Comparison of ENCODE assay signal across 1 cellular context in genomic region chr13:91347212-91347995, GRCh38.
TF ChIP-seq lines count a peak whose summit lies in the region.

MIR17HG (plus strand) TSS chr13:91347687.

TF ChIP-seq in HepG2, 621 proteins besides CTCF, POLR2A, EP300 and RAD21 (continued from another document and continues in another):
- TF ChIP-seq ZNF678 (CRISPR knock-in tag; IDR thresholded peaks at IDR 0.05): 0 out of 2 replicates have a peak, but pooled peaks have one; percentile 14
- TF ChIP-seq HBP1 (CRISPR knock-in tag; IDR thresholded peaks at IDR 0.05; ENCODE audit: low read depth): peak; percentile 87
- TF ChIP-seq NFYC (CRISPR knock-in tag; IDR thresholded peaks at IDR 0.05): peak; percentile 58
- TF ChIP-seq MED1 (CRISPR knock-in tag; IDR thresholded peaks at IDR 0.05): 0 out of 2 replicates have a peak, but pooled peaks have one; percentile 20
- no peak for TF ChIP-seq ZSCAN20 (CRISPR knock-in tag; IDR thresholded peaks at IDR 0.05; ENCODE audit: borderline replicate concordance)
- no peak for TF ChIP-seq GPN1 (CRISPR knock-in tag; IDR thresholded peaks at IDR 0.05; ENCODE audit: borderline replicate concordance)
- TF ChIP-seq ZNF710 (CRISPR knock-in tag; IDR thresholded peaks at IDR 0.05; ENCODE audit: borderline replicate concordance): peak; percentile 46; the same call in 1 of the 2 replicates
- peak; percentile 7; the same call in 1 of the 2 replicates for TF ChIP-seq ZNF235 (CRISPR knock-in tag; IDR thresholded peaks at IDR 0.05; ENCODE audit: borderline replicate concordance)
- peak; percentile 60 for TF ChIP-seq HNRNPLL (IDR thresholded peaks at IDR 0.05; ENCODE audit: low read depth, low read length, poor library complexity, severe bottlenecking)
- no peak for TF ChIP-seq FOXJ3 (CRISPR knock-in tag; IDR thresholded peaks at IDR 0.05; ENCODE audit: borderline replicate concordance)
- TF ChIP-seq PHF5A (CRISPR knock-in tag; IDR thresholded peaks at IDR 0.05; ENCODE audit: low read depth, unreplicated experiment): no peak
- TF ChIP-seq MXD4 (CRISPR knock-in tag; IDR thresholded peaks at IDR 0.05): peak; percentile 69; the same call in 1 of the 2 replicates
- TF ChIP-seq ATAD3A (CRISPR knock-in tag; IDR thresholded peaks at IDR 0.05): no peak
- no peak for TF ChIP-seq ZSCAN5A (CRISPR knock-in tag; IDR thresholded peaks at IDR 0.05; ENCODE audit: borderline replicate concordance)
- no peak for TF ChIP-seq NCOA1 (CRISPR knock-in tag; IDR thresholded peaks at IDR 0.05)
- peak; percentile 47; the same call in 1 of the 2 replicates for TF ChIP-seq NR2F2 (IDR thresholded peaks at IDR 0.05; ENCODE audit: borderline replicate concordance, low read depth)
- peak; percentile 65 for TF ChIP-seq ZFAT (CRISPR knock-in tag; conservative IDR thresholded peaks at IDR 0.05)
- TF ChIP-seq ZNF878 (CRISPR knock-in tag; IDR thresholded peaks at IDR 0.05): no peak
- no peak for TF ChIP-seq TFAP4 (IDR thresholded peaks at IDR 0.05; ENCODE audit: borderline replicate concordance, low read depth)
- no peak for TF ChIP-seq ZBTB33 (CRISPR knock-in tag; IDR thresholded peaks at IDR 0.05)
- TF ChIP-seq PHF8 (CRISPR knock-in tag; IDR thresholded peaks at IDR 0.05): peak; percentile 42
- 0 out of 2 replicates have a peak, but pooled peaks have one; percentile 53 for TF ChIP-seq HNRNPUL1 (IDR thresholded peaks at IDR 0.05; ENCODE audit: low read depth, low read length)
- TF ChIP-seq SRY (CRISPR knock-in tag; IDR thresholded peaks at IDR 0.05): no peak; the same call in 1 of the 2 replicates
- TF ChIP-seq NFKBIZ (CRISPR knock-in tag; IDR thresholded peaks at IDR 0.05): no peak
- TF ChIP-seq ZNF687 (CRISPR knock-in tag; IDR thresholded peaks at IDR 0.05): peak; percentile 94
- no peak for TF ChIP-seq NR2F1 (CRISPR knock-in tag; IDR thresholded peaks at IDR 0.05)
- TF ChIP-seq ZNF652 (CRISPR knock-in tag; IDR thresholded peaks at IDR 0.05; ENCODE audit: borderline replicate concordance, low read depth): no peak
- TF ChIP-seq ZNF274 (CRISPR knock-in tag; IDR thresholded peaks at IDR 0.05): peak; percentile 88
- TF ChIP-seq ZNF691 (CRISPR knock-in tag; IDR thresholded peaks at IDR 0.05; ENCODE audit: borderline replicate concordance, low read depth): peak; percentile 25; the same call in 1 of the 2 replicates
- TF ChIP-seq ZFX (CRISPR knock-in tag; IDR thresholded peaks at IDR 0.05; ENCODE audit: low read depth): peak; percentile 58; the same call in 1 of the 2 replicates
- TF ChIP-seq ATF5 (CRISPR knock-in tag; IDR thresholded peaks at IDR 0.05; ENCODE audit: low read depth): no peak
- peak; percentile 41; the same call in 1 of the 2 replicates for TF ChIP-seq TSC22D2 (CRISPR knock-in tag; IDR thresholded peaks at IDR 0.05; ENCODE audit: borderline replicate concordance)
- peak; percentile 65 for TF ChIP-seq ZBTB43 (CRISPR knock-in tag; conservative IDR thresholded peaks at IDR 0.05)
- TF ChIP-seq ZNF616 (CRISPR knock-in tag; IDR thresholded peaks at IDR 0.05; ENCODE audit: low read depth): 0 out of 2 replicates have a peak, but pooled peaks have one; percentile 58
- peak; percentile 55; the same call in 1 of the 2 replicates for TF ChIP-seq ZNF75D (CRISPR knock-in tag; IDR thresholded peaks at IDR 0.05; ENCODE audit: borderline replicate concordance)
- TF ChIP-seq ZNF570 (CRISPR knock-in tag; IDR thresholded peaks at IDR 0.05; ENCODE audit: borderline replicate concordance): no peak
- no peak for TF ChIP-seq GRHL1 (CRISPR knock-in tag; conservative IDR thresholded peaks at IDR 0.05)
- TF ChIP-seq SNAPC5 (CRISPR knock-in tag; IDR thresholded peaks at IDR 0.05; ENCODE audit: borderline replicate concordance): peak; percentile 14; the same call in 1 of the 2 replicates
- no peak for TF ChIP-seq ZNF225 (CRISPR knock-in tag; IDR thresholded peaks at IDR 0.05)
- peak; percentile 65; the same call in 1 of the 2 replicates for TF ChIP-seq KLF6 (CRISPR knock-in tag; IDR thresholded peaks at IDR 0.05)
- no peak for TF ChIP-seq ZNF30 (CRISPR knock-in tag; IDR thresholded peaks at IDR 0.05)
- peak; percentile 59; the same call in 1 of the 2 replicates for TF ChIP-seq ZNF280B (CRISPR knock-in tag; IDR thresholded peaks at IDR 0.05; ENCODE audit: borderline replicate concordance)
- no peak for TF ChIP-seq GABPA (IDR thresholded peaks at IDR 0.05; ENCODE audit: low read depth, low read length)
- peak; percentile 55; the same call in 1 of the 2 replicates for TF ChIP-seq GABPA (CRISPR knock-in tag; IDR thresholded peaks at IDR 0.05; ENCODE audit: low read depth)
